8 cellular contexts compared by ENCODE assay signal in the genomic region with DNA sequence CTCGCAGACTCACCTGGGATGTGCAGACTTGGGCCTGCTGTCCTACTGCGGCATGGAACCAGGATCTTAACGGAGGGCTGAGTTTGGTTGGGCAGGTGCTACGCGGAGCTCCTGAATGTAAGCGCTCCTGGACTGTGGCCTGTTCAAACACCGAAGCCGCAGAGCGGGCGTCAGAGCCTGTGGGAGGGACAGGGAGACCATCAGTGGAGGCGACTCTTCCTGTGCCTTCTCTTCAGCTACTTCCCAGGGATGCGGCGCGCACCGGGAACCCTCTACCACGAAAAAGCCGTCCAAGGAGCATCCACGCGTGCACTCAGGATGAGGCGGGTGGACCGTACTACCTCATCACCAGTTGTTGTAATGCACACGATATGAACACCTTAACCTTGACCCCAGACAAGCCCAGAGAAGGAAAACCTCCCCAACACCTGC. TPM values are rescaled to one million over a fixed set of nuclear protein-coding genes. Genes with fewer than 3 reads are reported as not detected.
DNase-seq lines count a peak whose midpoint lies in the region; ATAC-seq and TF ChIP-seq lines count a peak whose summit lies in the region.

No MANE protein-coding gene starts in this region.

- TSS peak; percentile 20 for BruUV-seq in PC-9 (replicated peaks; lab: Mats Ljungman, UMichigan)

- CTCF ChIA-PET in SK-N-SH (lab: Yijun Ruan, JAX) (interaction anchor here (1.1 to 1.6 kb wide), 3 partner anchors 27 to 133 kb away, joined by 4 to 5 read pairs (median 5); no protein-coding TSS in a partner anchor), PC-9 (lab: Charles Lee) (no interaction called here)

- TF ChIP-seq CTCF in SK-N-SH (IDR thresholded peaks at IDR 0.05): no peak
- TF ChIP-seq CTCF in PC-9 (conservative IDR thresholded peaks at IDR 0.05): no peak
- TF ChIP-seq CTCF in fibroblast of lung (conservative IDR thresholded peaks at IDR 0.05 in 1 of 2, IDR thresholded peaks at IDR 0.05 in 1 of 2; ENCODE audit: low read depth in 1 of 2, low read length in 2 of 2): no peak

- DNase-seq in SK-N-SH: no peak
- no peak for DNase-seq in PC-9
- DNase-seq in fibroblast of lung (ENCODE audit: low read depth in 2 of 2): no peak
- DNase-seq in NCI-H1436 (lab: John Stamatoyannopoulos, UW): no peak
- no peak for DNase-seq in islet precursor cell
- no peak for DNase-seq in 8988T

- H4K20me1 ChIP-seq in SK-N-SH (ENCODE audit: insufficient read depth) (peaks cover 27% of the 10 kb centered on the region), PC-9 (ENCODE audit: insufficient read depth) (peaks cover 11% of the 10 kb centered on the region; the same call in 1 of the 2 replicates), fibroblast of lung (ENCODE audit: control insufficient read depth, extremely low read depth, insufficient read depth, low read length) (peaks cover 2% of the 10 kb centered on the region)

- WGBS in SK-N-SH (ENCODE audit: low lambda C conversion rate): 94% methylated on average over 22 of the region's 22 CpGs

- H3K9ac ChIP-seq in SK-N-SH (peak overlapping the region; percentile 94), fibroblast of lung (ENCODE audit: insufficient read depth, low read length) (no peak overlapping the region), skeletal muscle tissue (ENCODE audit: low read depth in 1 of 3, low read length in 3 of 3) (peak overlapping the region in 1 of 3 donors; percentile 83)

- no peak for ATAC-seq in SK-N-SH treated with all-trans-retinoic acid at 6 μM for 48 hours

- no peaks in the 10 kb centered on the region for H3K9me3 ChIP-seq in SK-N-SH
- no peaks in the 10 kb centered on the region for H3K9me3 ChIP-seq in PC-9 (ENCODE audit: insufficient read depth, low read depth)
- no peaks in the 10 kb centered on the region for H3K9me3 ChIP-seq in fibroblast of lung (ENCODE audit: control insufficient read depth, insufficient read depth, low read depth, low read length)
- H3K9me3 ChIP-seq in skeletal muscle tissue (ENCODE audit: control insufficient read depth in 3 of 3, low read length in 3 of 3): no peaks in the 10 kb centered on the region

- no peaks in the 10 kb centered on the region for H3K27me3 ChIP-seq in SK-N-SH (ENCODE audit: insufficient read depth)
- H3K27me3 ChIP-seq in PC-9 (ENCODE audit: insufficient read depth, low read depth): no peaks in the 10 kb centered on the region
- H3K27me3 ChIP-seq in fibroblast of lung (ENCODE audit: control insufficient read depth, insufficient read depth, low read length): no peaks in the 10 kb centered on the region
- no peaks in the 10 kb centered on the region for H3K27me3 ChIP-seq in skeletal muscle tissue (ENCODE audit: control insufficient read depth in 3 of 3, insufficient read depth in 3 of 3, low read length in 3 of 3)

- H3K9me2 ChIP-seq in SK-N-SH (no peaks in the 10 kb centered on the region), PC-9 (ENCODE audit: insufficient read depth) (no peaks in the 10 kb centered on the region)

- H3K27ac ChIP-seq in SK-N-SH (ENCODE audit: low read depth in 2 of 2, low read length in 1 of 2) (peak overlapping the region in 1 of 2 experiments; percentile 90; a peak in 2 of 4 replicates), PC-9 (no peak overlapping the region), fibroblast of lung (ENCODE audit: insufficient read depth, low read length) (peak overlapping the region; percentile 97), skeletal muscle tissue (ENCODE audit: low read depth, low read length) (no peak overlapping the region)

- peak overlapping the region; percentile 92 for H3K4me2 ChIP-seq in SK-N-SH
- peak overlapping the region; percentile 98 for H3K4me2 ChIP-seq in PC-9
- H3K4me2 ChIP-seq in fibroblast of lung (ENCODE audit: extremely low read depth, insufficient read depth, low read length): peak overlapping the region; percentile 95

- H3F3A ChIP-seq in SK-N-SH (replicated peaks; ENCODE audit: insufficient read depth) (peaks cover 4% of the 10 kb centered on the region), PC-9 (ENCODE audit: insufficient read depth, low read depth) (peaks cover 5% of the 10 kb centered on the region; the same call in 1 of the 2 replicates)

- no peak for TF ChIP-seq RAD21 in SK-N-SH (IDR thresholded peaks at IDR 0.05; ENCODE audit: low read length)

- no peak for TF ChIP-seq EP300 in SK-N-SH (IDR thresholded peaks at IDR 0.05; ENCODE audit: borderline replicate concordance in 1 of 2, low read depth in 1 of 2, low read length in 1 of 2)

- peaks cover 33 to 44% of the 10 kb centered on the region in 2 experiments for H3K36me3 ChIP-seq in SK-N-SH (replicated peaks in 1 of 2; ENCODE audit: control insufficient read depth in 1 of 2, insufficient read depth in 2 of 2, low read length in 1 of 2)
- H3K36me3 ChIP-seq in PC-9 (ENCODE audit: low read depth): 0 out of 2 replicates have a peak, but pooled peaks cover 6% of the 10 kb centered on the region
- peaks cover 21% of the 10 kb centered on the region for H3K36me3 ChIP-seq in fibroblast of lung (ENCODE audit: control insufficient read depth, insufficient read depth, low read length)
- peaks cover 27 to 39% (median 37%) of the 10 kb centered on the region in 3 donors for H3K36me3 ChIP-seq in skeletal muscle tissue (ENCODE audit: control insufficient read depth in 3 of 3, insufficient read depth in 3 of 3, low read length in 3 of 3)

- POLR2A ChIA-PET in SK-N-SH (lab: Yijun Ruan, JAX) (no interaction called here), PC-9 (lab: Charles Lee; ENCODE audit: unreplicated experiment) (no interaction called here)

- H2AFZ ChIP-seq in SK-N-SH (ENCODE audit: low read depth): no peak overlapping the region
- H2AFZ ChIP-seq in PC-9: no peak overlapping the region
- H2AFZ ChIP-seq in fibroblast of lung (ENCODE audit: low read length): no peak overlapping the region

- H3K79me2 ChIP-seq in SK-N-SH (ENCODE audit: insufficient read depth): peaks cover 67% of the 10 kb centered on the region
- peaks cover 48% of the 10 kb centered on the region for H3K79me2 ChIP-seq in PC-9 (ENCODE audit: low read depth)
- peaks cover 39% of the 10 kb centered on the region for H3K79me2 ChIP-seq in fibroblast of lung (ENCODE audit: control insufficient read depth, insufficient read depth, low read length)

- H3K4me3 ChIP-seq in SK-N-SH (ENCODE audit: low read depth in 2 of 2, low read length in 1 of 2) (peak overlapping the region in 1 of 2 experiments; percentile 84; a peak in 1 of 4 replicates), PC-9 (peak overlapping the region; percentile 95; the same call in 1 of the 2 replicates), fibroblast of lung (replicated peaks in 1 of 4; ENCODE audit: control extremely low read depth in 1 of 4, insufficient read depth in 1 of 4, low read depth in 3 of 4, low read length in 4 of 4) (peak overlapping the region; percentile 40 to 91 (median 82)), skeletal muscle tissue (ENCODE audit: low read length in 3 of 3) (peak overlapping the region in 2 of 3 donors; percentile 6 to 85)

- peaks cover 14 to 28% of the 10 kb centered on the region in 2 experiments; a peak in 3 of 4 replicates for H3K4me1 ChIP-seq in SK-N-SH (ENCODE audit: control insufficient read depth in 1 of 2, insufficient read depth in 2 of 2, low read depth in 1 of 2, low read length in 1 of 2)
- peaks cover 13% of the 10 kb centered on the region for H3K4me1 ChIP-seq in PC-9 (replicated peaks; ENCODE audit: insufficient read depth)
- H3K4me1 ChIP-seq in fibroblast of lung (ENCODE audit: control insufficient read depth, extremely low read depth, insufficient read depth, low read length): peaks cover 13% of the 10 kb centered on the region
- H3K4me1 ChIP-seq in skeletal muscle tissue (ENCODE audit: control insufficient read depth in 3 of 3, insufficient read depth in 3 of 3, low read length in 3 of 3): peaks cover 21 to 24% (median 22%) of the 10 kb centered on the region in 3 donors

- intact Hi-C loops in PC-9 (cut with micrococcal nuclease; ENCODE audit: unreplicated experiment): no loop called here

TF ChIP-seq in SK-N-SH, 30 proteins besides CTCF, POLR2A, EP300 and RAD21 (continues in another document):
- TF ChIP-seq TCF12 (IDR thresholded peaks at IDR 0.05) (no peak), FOXM1 (IDR thresholded peaks at IDR 0.05; ENCODE audit: low read depth) (no peak), YY1 (IDR thresholded peaks at IDR 0.05; ENCODE audit: low read depth) (no peak)

TF ChIP-seq in SK-N-SH treated with all-trans-retinoic acid at 6 μM for 48 hours, 23 proteins besides CTCF, POLR2A, EP300 and RAD21 (continues in another document):
- TF ChIP-seq ZC3H10 (CRISPR knock-in tag; IDR thresholded peaks at IDR 0.05) (no peak), BACH2 (CRISPR knock-in tag; IDR thresholded peaks at IDR 0.05; ENCODE audit: borderline replicate concordance) (no peak), SNAI2 (CRISPR knock-in tag; IDR thresholded peaks at IDR 0.05) (no peak), RARB (CRISPR knock-in tag; IDR thresholded peaks at IDR 0.05) (no peak), ARNTL (CRISPR knock-in tag; IDR thresholded peaks at IDR 0.05; ENCODE audit: borderline replicate concordance, low read depth) (no peak), CSDC2 (CRISPR knock-in tag; IDR thresholded peaks at IDR 0.05) (no peak), ZNF70 (CRISPR knock-in tag; IDR thresholded peaks at IDR 0.05) (no peak), ZNF565 (CRISPR knock-in tag; conservative IDR thresholded peaks at IDR 0.05; ENCODE audit: low read depth) (no peak)

RNA-seq across cellular contexts. Expression of a gene that starts 2.0 kb away (rescaled TPM):
- polyA plus RNA-seq in SK-N-SH (2012; rRNA removed): 34.6 and 41.2 TPM in 2 replicates
- 22.5 and 26.9 TPM in 2 replicates for polyA plus RNA-seq in SK-N-SH (2012; cell fraction: cytosol; rRNA removed)
- polyA plus RNA-seq in SK-N-SH (2012; cell fraction: nucleus; rRNA removed): 163 and 178 TPM in 2 replicates
- 41.4 and 46.2 TPM in 2 replicates for total RNA-seq in PC-9 (2021)
- 16.7 and 18.3 TPM in 2 replicates for total RNA-seq in fibroblast of lung
- 15.4 and 27.4 TPM in 2 replicates for polyA plus RNA-seq in fibroblast of lung
- polyA plus RNA-seq in fibroblast of lung (2012): 18.2 and 25.0 TPM in 2 replicates
- 48.3 and 92.3 TPM in 2 replicates for polyA minus RNA-seq in fibroblast of lung (ENCODE audit: low replicate concordance)
- total RNA-seq in skeletal muscle tissue: 25.6 TPM

RNA-seq across cellular contexts. Expression of a gene that starts 56.5 kb away (rescaled TPM):
- polyA plus RNA-seq in SK-N-SH (2012; rRNA removed): 23.8 and 24.8 TPM in 2 replicates
- 16.9 and 20.7 TPM in 2 replicates for polyA plus RNA-seq in SK-N-SH (2012; cell fraction: cytosol; rRNA removed)
- polyA plus RNA-seq in SK-N-SH (2012; cell fraction: nucleus; rRNA removed): 77.4 and 80.9 TPM in 2 replicates
- total RNA-seq in PC-9 (2021): 40.3 and 41.0 TPM in 2 replicates
- total RNA-seq in fibroblast of lung: 6.7 and 9.9 TPM in 2 replicates
- 8.9 and 11.3 TPM in 2 replicates for polyA plus RNA-seq in fibroblast of lung
- 6.3 and 9.7 TPM in 2 replicates for polyA plus RNA-seq in fibroblast of lung (2012)
- 5.5 and 18.6 TPM in 2 replicates for polyA minus RNA-seq in fibroblast of lung (ENCODE audit: low replicate concordance)
- 17.7 TPM for total RNA-seq in skeletal muscle tissue
